Comparison of ENCODE assay signal across 12 cellular contexts in genomic region chr11:11988099-11988651, GRCh38. TPM values are rescaled to one million over a fixed set of nuclear protein-coding genes. Genes with fewer than 3 reads are reported as not detected.
DNase-seq lines count a peak whose midpoint lies in the region; ATAC-seq and TF ChIP-seq lines count a peak whose summit lies in the region.
"Had no signal": no experiment of that assay in that cellular context is flagged by ENCODE, and none has a peak within 500 bp of the region (broad histone marks: within the 10 kb centered on the region; RNA-seq: fewer than 3 reads in every experiment).

No MANE protein-coding gene starts in this region.

- H3K9ac ChIP-seq in NT2/D1 (ENCODE audit: insufficient read length, low read depth), result peak overlapping the region; percentile 2
- H3K9ac ChIP-seq in MM.1S (ENCODE audit: low read length), result no peak overlapping the region

- H3K27me3 ChIP-seq in NT2/D1 (ENCODE audit: insufficient read depth, insufficient read length), result no peaks in the 10 kb centered on the region
- no peaks in the 10 kb centered on the region for H3K27me3 ChIP-seq in dorsolateral prefrontal cortex
- H3K27me3 ChIP-seq in body of pancreas, result no peaks in the 10 kb centered on the region
- no peaks in the 10 kb centered on the region for H3K27me3 ChIP-seq in MM.1S (replicated peaks; ENCODE audit: insufficient read depth, low read length)
- H3K27me3 ChIP-seq: gastrocnemius medialis had no signal

- no peaks in the 10 kb centered on the region for H3K79me2 ChIP-seq in MM.1S (ENCODE audit: low read length)

- intact Hi-C loops in dorsolateral prefrontal cortex (cut with DNase I), result no loop called here
- intact Hi-C loops in body of pancreas (cut with DNase I), result no loop called here

- no peaks in the 10 kb centered on the region for H3K9me3 ChIP-seq in NT2/D1 (ENCODE audit: insufficient read depth, low read length)
- no peaks in the 10 kb centered on the region for H3K9me3 ChIP-seq in body of pancreas
- no peaks in the 10 kb centered on the region for H3K9me3 ChIP-seq in MM.1S (replicated peaks; ENCODE audit: insufficient read depth, low read length)
- H3K9me3 ChIP-seq: gastrocnemius medialis had no signal

- H4K20me1 ChIP-seq in MM.1S (ENCODE audit: insufficient read depth, low read length), result no peaks in the 10 kb centered on the region

- WGBS in body of pancreas, 2 donors, result 83 to 87% methylated on average over 5 to 7 of the region's 7 CpGs

- peak; percentile 43 for DNase-seq in AG20443 (ENCODE audit: low spot score)
- no peak for DNase-seq in NT2/D1 (ENCODE audit: low read depth, low spot score)
- no peak for DNase-seq in dorsolateral prefrontal cortex
- no peak for DNase-seq in nephron progenitor cell
- DNase-seq in natural killer cell treated with Interleukin-12 subunit alpha and Interleukin-12 subunit beta and Interleukin-15 and Interleukin-18, amount 100 ng/mL, for 72 hours (ENCODE audit: low spot score), result no peak
- no peak for DNase-seq in body of pancreas
- no peak for DNase-seq in MM.1S
- no peak for DNase-seq in activated naive CD4-positive, alpha-beta T cell treated with anti-CD3 and anti-CD28 coated beads, Interleukin-2, amount 50 U/mL, for 72 hours (ENCODE audit: low spot score in 2 of 2)
- DNase-seq: activated naive CD4-positive, alpha-beta T cell treated with anti-CD3 and anti-CD28 coated beads, Interleukin-2, amount 50 U/mL, for 16 hours; gastrocnemius medialis; NCI-H1105; stimulated activated CD4-positive, alpha-beta T cell treated with anti-CD3 and anti-CD28 coated beads, Interleukin-2, amount 100 ng/mL, for 24 hours had no signal

- peak overlapping the region in 48 of 59 donors; percentile 0 to 93 (median 58) for H3K27ac ChIP-seq in dorsolateral prefrontal cortex
- no peak overlapping the region for H3K27ac ChIP-seq in body of pancreas
- H3K27ac ChIP-seq in MM.1S (ENCODE audit: low read length), result no peak overlapping the region
- H3K27ac ChIP-seq: gastrocnemius medialis had no signal

- no peak for TF ChIP-seq POLR2A in body of pancreas (IDR thresholded peaks at IDR 0.05)

- H3K4me1 Mint-ChIP-seq in nephron progenitor cell, result peaks cover 12% of the 10 kb centered on the region
- H3K4me1 Mint-ChIP-seq in natural killer cell treated with Interleukin-12 subunit alpha and Interleukin-12 subunit beta and Interleukin-15 and Interleukin-18, amount 100 ng/mL, for 72 hours (ENCODE audit: low read depth in 2 of 2), result peaks cover 0 to 5% of the 10 kb centered on the region in 2 donors

- no peaks in the 10 kb centered on the region for H3K36me3 Mint-ChIP-seq in nephron progenitor cell (ENCODE audit: low read depth)
- H3K36me3 Mint-ChIP-seq in natural killer cell treated with Interleukin-12 subunit alpha and Interleukin-12 subunit beta and Interleukin-15 and Interleukin-18, amount 100 ng/mL, for 72 hours, result no peaks in the 10 kb centered on the region
- H3K36me3 Mint-ChIP-seq in activated naive CD4-positive, alpha-beta T cell treated with anti-CD3 and anti-CD28 coated beads, Interleukin-2, amount 50 U/mL, for 72 hours, result no peaks in the 10 kb centered on the region

- no peaks in the 10 kb centered on the region for H3K27me3 Mint-ChIP-seq in nephron progenitor cell (ENCODE audit: low read depth, poor library complexity)
- peaks cover 0 to 13% of the 10 kb centered on the region in 2 donors for H3K27me3 Mint-ChIP-seq in natural killer cell treated with Interleukin-12 subunit alpha and Interleukin-12 subunit beta and Interleukin-15 and Interleukin-18, amount 100 ng/mL, for 72 hours

- ATAC-seq in natural killer cell treated with Interleukin-12 subunit alpha and Interleukin-12 subunit beta and Interleukin-15 and Interleukin-18, amount 100 ng/mL, for 72 hours, result no peak
- ATAC-seq in body of pancreas, result no peak
- no peak for ATAC-seq in activated naive CD4-positive, alpha-beta T cell treated with anti-CD3 and anti-CD28 coated beads, Interleukin-2, amount 50 U/mL, for 72 hours
- ATAC-seq: gastrocnemius medialis had no signal

- H3F3A ChIP-seq in MM.1S (ENCODE audit: insufficient read depth, low read length), result no peaks in the 10 kb centered on the region

- TF ChIP-seq CTCF in dorsolateral prefrontal cortex (IDR thresholded peaks at IDR 0.05 in 54 of 56, conservative IDR thresholded peaks at IDR 0.05 in 2 of 56; ENCODE audit: low read depth in 1 of 56, partially characterized antibody in 56 of 56) (peak in 3 of 56 donors; percentile 0 to 4 (median 3)), nephron progenitor cell (IDR thresholded peaks at IDR 0.05) (no peak), body of pancreas (IDR thresholded peaks at IDR 0.05) (no peak), MM.1S (IDR thresholded peaks at IDR 0.05; ENCODE audit: low read length) (no peak)

- H2AFZ ChIP-seq in MM.1S (ENCODE audit: low read length), result no peak overlapping the region

- H3K27ac Mint-ChIP-seq in nephron progenitor cell, result peak overlapping the region; percentile 36
- H3K27ac Mint-ChIP-seq in natural killer cell treated with Interleukin-12 subunit alpha and Interleukin-12 subunit beta and Interleukin-15 and Interleukin-18, amount 100 ng/mL, for 72 hours, result no peak overlapping the region
- H3K27ac Mint-ChIP-seq in activated naive CD4-positive, alpha-beta T cell treated with anti-CD3 and anti-CD28 coated beads, Interleukin-2, amount 50 U/mL, for 72 hours, result no peak overlapping the region

- H3K9me3 Mint-ChIP-seq in nephron progenitor cell, result no peaks in the 10 kb centered on the region
- H3K9me3 Mint-ChIP-seq in natural killer cell treated with Interleukin-12 subunit alpha and Interleukin-12 subunit beta and Interleukin-15 and Interleukin-18, amount 100 ng/mL, for 72 hours, result no peaks in the 10 kb centered on the region
- no peaks in the 10 kb centered on the region for H3K9me3 Mint-ChIP-seq in activated naive CD4-positive, alpha-beta T cell treated with anti-CD3 and anti-CD28 coated beads, Interleukin-2, amount 50 U/mL, for 72 hours

- no peak overlapping the region for H3K4me3 Mint-ChIP-seq in nephron progenitor cell
- H3K4me3 Mint-ChIP-seq in natural killer cell treated with Interleukin-12 subunit alpha and Interleukin-12 subunit beta and Interleukin-15 and Interleukin-18, amount 100 ng/mL, for 72 hours, result no peak overlapping the region

- no peak overlapping the region for H3K4me2 ChIP-seq in MM.1S (ENCODE audit: low read depth, low read length)

- H3K36me3 ChIP-seq in NT2/D1 (ENCODE audit: insufficient read depth, insufficient read length, low read length) (peaks cover 39% of the 10 kb centered on the region), body of pancreas (replicated peaks in 1 of 2; ENCODE audit: insufficient read depth in 1 of 2, low read depth in 2 of 2) (no peaks in the 10 kb centered on the region), MM.1S (replicated peaks; ENCODE audit: insufficient read depth, low read length) (no peaks in the 10 kb centered on the region)
- H3K36me3 ChIP-seq: gastrocnemius medialis had no signal

- H3K4me1 ChIP-seq in NT2/D1 (ENCODE audit: insufficient read depth, insufficient read length) (peaks cover 9% of the 10 kb centered on the region), body of pancreas (no peaks in the 10 kb centered on the region), MM.1S (ENCODE audit: low read length) (no peaks in the 10 kb centered on the region)
- H3K4me1 ChIP-seq: gastrocnemius medialis had no signal

- no peak overlapping the region for H3K4me3 ChIP-seq in NT2/D1 (ENCODE audit: insufficient read length, low read depth)
- peak overlapping the region in 1 of 59 donors; percentile 19 for H3K4me3 ChIP-seq in dorsolateral prefrontal cortex
- no peak overlapping the region for H3K4me3 ChIP-seq in body of pancreas
- no peak overlapping the region for H3K4me3 ChIP-seq in MM.1S (ENCODE audit: low read length)
- H3K4me3 ChIP-seq: gastrocnemius medialis had no signal

- no peaks in the 10 kb centered on the region for H3K9me2 ChIP-seq in MM.1S (replicated peaks; ENCODE audit: insufficient read depth, low read length)

RNA-seq across cellular contexts. Expression of gene DKK3, which starts 20.3 kb away (rescaled TPM):
- total RNA-seq in dorsolateral prefrontal cortex, result 1,000 to 10,000 TPM in 9 of 120 experiments, 100 to 1,000 TPM in 111; 391 to 1,132 (median 804) TPM
- not detected for total RNA-seq in natural killer cell treated with Interleukin-12 subunit alpha and Interleukin-12 subunit beta and Interleukin-15 and Interleukin-18, amount 100 ng/mL, for 72 hours
- 10 to 100 TPM; 14.5 to 25.9 TPM for total RNA-seq in body of pancreas
- total RNA-seq in activated naive CD4-positive, alpha-beta T cell treated with anti-CD3 and anti-CD28 coated beads, Interleukin-2, amount 50 U/mL, for 72 hours, result not detected

Comparison
In these comparisons a context has a peak if more than half of its experiments do, and no peak if none do; other contexts are left out.
1. H3K27ac ChIP-seq: peak in dorsolateral prefrontal cortex (48 of 59); none in body of pancreas (0 of 4) and MM.1S (single experiment).
2. RNA of gene DKK3, which starts 20.3 kb away (total RNA-seq): 391 to 1,132 TPM in dorsolateral prefrontal cortex and 14.5 to 25.9 TPM in body of pancreas; not detected in activated naive CD4-positive, alpha-beta T cell treated with anti-CD3 and anti-CD28 coated beads, Interleukin-2, amount 50 U/mL, for 72 hours and not detected in natural killer cell treated with Interleukin-12 subunit alpha and Interleukin-12 subunit beta and Interleukin-15 and Interleukin-18, amount 100 ng/mL, for 72 hours; every median in the first group is over 10 times any median in the second.